ENCODE assay signal across 21 cellular contexts in the genomic region with DNA sequence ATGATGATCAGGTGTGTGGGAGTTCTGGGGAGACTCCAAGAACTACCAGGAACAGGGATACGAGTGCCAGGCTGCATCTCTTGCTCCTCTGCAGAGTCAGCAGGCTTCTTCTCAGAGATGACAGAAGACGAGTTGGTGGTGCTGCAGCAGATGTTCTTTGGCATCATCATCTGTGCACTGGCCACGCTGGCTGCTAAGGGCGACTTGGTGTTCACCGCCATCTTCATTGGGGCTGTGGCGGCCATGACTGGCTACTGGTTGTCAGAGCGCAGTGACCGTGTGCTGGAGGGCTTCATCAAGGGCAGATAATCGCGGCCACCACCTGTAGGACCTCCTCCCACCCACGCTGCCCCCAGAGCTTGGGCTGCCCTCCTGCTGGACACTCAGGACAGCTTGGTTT. TPM values are rescaled to one million over a fixed set of nuclear protein-coding genes. Genes with fewer than 3 reads are reported as not detected.
DNase-seq lines count a peak whose midpoint lies in the region; ATAC-seq and TF ChIP-seq lines count a peak whose summit lies in the region.
"Had no signal": no experiment of that assay in that cellular context is flagged by ENCODE, and none has a peak within 500 bp of the region (broad histone marks: within the 10 kb centered on the region; RNA-seq: fewer than 3 reads in every experiment).

No MANE protein-coding gene starts in this region.

- H3K4me1 ChIP-seq in upper lobe of right lung = peaks cover 5% of the 10 kb centered on the region

- no peak overlapping the region for H3K27ac ChIP-seq in upper lobe of right lung
- H3K27ac ChIP-seq: GM23248 had no signal

- no peaks in the 10 kb centered on the region for H3K9me3 Mint-ChIP-seq in activated naive CD4-positive, alpha-beta T cell treated with anti-CD3 and anti-CD28 coated beads for 36 hours
- H3K9me3 Mint-ChIP-seq in naive thymus-derived CD8-positive, alpha-beta T cell = no peaks in the 10 kb centered on the region
- H3K9me3 Mint-ChIP-seq in CD14-positive monocyte = peaks cover 0 to 3% (median 0%) of the 10 kb centered on the region in 7 donors
- H3K9me3 Mint-ChIP-seq: activated CD8-positive, alpha-beta T cell treated with anti-CD3 and anti-CD28 coated beads for 36 hours; activated naive CD8-positive, alpha-beta T cell treated with anti-CD3 and anti-CD28 coated beads for 36 hours; activated T-helper 2 cell treated with anti-CD3 and anti-CD28 coated beads, Interferon-gamma antibody, Interleukin-2, Interleukin-4, amounts not matched to agents 10 μg/mL and 5 μg/mL and 100 μg/mL, durations not matched to agents 14 hours and 24 hours and 36 hours; CD4-positive, CD25-positive, alpha-beta regulatory T cell; HFFc6; stimulated activated memory B cell treated with anti-CD40 and anti-IgM and Interleukin-4, amounts not matched to agents 10 μg/mL and 1 μg/mL and 100 μg/mL, for 72 hours had no signal

- TF ChIP-seq CTCF in upper lobe of right lung (IDR thresholded peaks at IDR 0.05) (no peak), CD14-positive monocyte (IDR thresholded peaks at IDR 0.05) (no peak)

- CTCF ChIA-PET in activated naive CD4-positive, alpha-beta T cell treated with anti-CD3 and anti-CD28 coated beads for 36 hours (lab: Charles Lee) = interaction anchor here (2.0 kb wide), 1 partner anchor 9 kb away, joined by 9 read pairs; no protein-coding TSS in a partner anchor

- H3K27ac Mint-ChIP-seq in activated naive CD4-positive, alpha-beta T cell treated with anti-CD3 and anti-CD28 coated beads for 36 hours = peak overlapping the region; percentile 30
- H3K27ac Mint-ChIP-seq in naive thymus-derived CD8-positive, alpha-beta T cell = peak overlapping the region in 6 of 10 donors; percentile 29 to 70 (median 47)
- peak overlapping the region in 2 of 7 donors; percentile 61 to 70 for H3K27ac Mint-ChIP-seq in CD14-positive monocyte
- H3K27ac Mint-ChIP-seq: activated naive CD8-positive, alpha-beta T cell treated with anti-CD3 and anti-CD28 coated beads for 36 hours; activated T-helper 2 cell treated with anti-CD3 and anti-CD28 coated beads, Interferon-gamma antibody, Interleukin-2, Interleukin-4, amounts not matched to agents 10 μg/mL and 5 μg/mL and 100 μg/mL, durations not matched to agents 14 hours and 24 hours and 36 hours; HFFc6; stimulated activated memory B cell treated with anti-CD40 and anti-IgM and Interleukin-4, amounts not matched to agents 10 μg/mL and 1 μg/mL and 100 μg/mL, for 72 hours had no signal

- no peak for DNase-seq in activated naive CD4-positive, alpha-beta T cell treated with anti-CD3 and anti-CD28 coated beads for 36 hours
- DNase-seq in activated naive CD4-positive, alpha-beta T cell treated with Interleukin-2 at 50 U/mL for 16 hours = no peak
- DNase-seq in naive thymus-derived CD8-positive, alpha-beta T cell = peak in 1 of 10 donors; percentile 53
- DNase-seq in upper lobe of right lung (peak; percentile 51), CD14-positive monocyte (ENCODE audit: low spot score) (no peak)
- DNase-seq: activated CD4-positive, alpha-beta T cell treated with anti-CD3 and anti-CD28 coated beads for 1 hour; activated CD8-positive, alpha-beta memory T cell treated with anti-CD3 and anti-CD28 coated beads, Interleukin-2, amount 50 U/mL, for 48 hours; activated CD8-positive, alpha-beta T cell treated with anti-CD3 and anti-CD28 coated beads for 36 hours; activated naive CD8-positive, alpha-beta T cell treated with anti-CD3 and anti-CD28 coated beads for 36 hours; CD4-positive, CD25-positive, alpha-beta regulatory T cell; DND-41; GF-D8; GM23248; HFFc6; NCI-H146; NCI-H2107; SHP77 treated with DMSO at 0.1 percent for 48 hours had no signal

- no peaks in the 10 kb centered on the region for H3K9me3 ChIP-seq in upper lobe of right lung
- H3K9me3 ChIP-seq: breast epithelium had no signal

- H3K4me1 Mint-ChIP-seq in activated naive CD4-positive, alpha-beta T cell treated with anti-CD3 and anti-CD28 coated beads for 36 hours (ENCODE audit: low read depth) = peaks cover 3% of the 10 kb centered on the region
- H3K4me1 Mint-ChIP-seq in naive thymus-derived CD8-positive, alpha-beta T cell = peaks cover 0 to 9% (median 4%) of the 10 kb centered on the region in 4 donors
- H3K4me1 Mint-ChIP-seq in CD14-positive monocyte = peaks cover 6% of the 10 kb centered on the region
- H3K4me1 Mint-ChIP-seq: activated naive CD8-positive, alpha-beta T cell treated with anti-CD3 and anti-CD28 coated beads for 36 hours had no signal

- peaks cover 13% of the 10 kb centered on the region for H3K36me3 ChIP-seq in upper lobe of right lung
- H3K36me3 ChIP-seq: breast epithelium had no signal

- POLR2A ChIA-PET in naive thymus-derived CD8-positive, alpha-beta T cell (lab: Charles Lee) = interaction anchor here (4.0 kb wide), 1 partner anchor 11 kb away, joined by 33 read pairs; the partner anchor contains the start of gene CRELD1

- no peaks in the 10 kb centered on the region for H3K27me3 Mint-ChIP-seq in activated naive CD4-positive, alpha-beta T cell treated with anti-CD3 and anti-CD28 coated beads for 36 hours (ENCODE audit: low read depth)
- H3K27me3 Mint-ChIP-seq in naive thymus-derived CD8-positive, alpha-beta T cell = no peaks in the 10 kb centered on the region
- peaks cover 2 to 6% (median 4%) of the 10 kb centered on the region in 3 donors for H3K27me3 Mint-ChIP-seq in CD14-positive monocyte (ENCODE audit: low read depth in 3 of 3)
- H3K27me3 Mint-ChIP-seq: activated CD8-positive, alpha-beta T cell treated with anti-CD3 and anti-CD28 coated beads for 36 hours; activated naive CD8-positive, alpha-beta T cell treated with anti-CD3 and anti-CD28 coated beads for 36 hours; stimulated activated memory B cell treated with anti-CD40 and anti-IgM and Interleukin-4, amounts not matched to agents 10 μg/mL and 1 μg/mL and 100 μg/mL, for 72 hours had no signal

- H3K36me3 Mint-ChIP-seq in activated naive CD4-positive, alpha-beta T cell treated with anti-CD3 and anti-CD28 coated beads for 36 hours (ENCODE audit: low read depth) = peaks cover 6% of the 10 kb centered on the region
- peaks cover 0 to 10% (median 2%) of the 10 kb centered on the region in 3 donors for H3K36me3 Mint-ChIP-seq in naive thymus-derived CD8-positive, alpha-beta T cell
- H3K36me3 Mint-ChIP-seq in CD14-positive monocyte = peaks cover 13 to 27% of the 10 kb centered on the region in 2 donors

- no peak overlapping the region for H3K4me3 Mint-ChIP-seq in activated naive CD4-positive, alpha-beta T cell treated with anti-CD3 and anti-CD28 coated beads for 36 hours
- H3K4me3 Mint-ChIP-seq in naive thymus-derived CD8-positive, alpha-beta T cell = no peak overlapping the region
- no peak overlapping the region for H3K4me3 Mint-ChIP-seq in CD14-positive monocyte
- H3K4me3 Mint-ChIP-seq: activated CD8-positive, alpha-beta T cell treated with anti-CD3 and anti-CD28 coated beads for 36 hours; activated naive CD8-positive, alpha-beta T cell treated with anti-CD3 and anti-CD28 coated beads for 36 hours; stimulated activated memory B cell treated with anti-CD40 and anti-IgM and Interleukin-4, amounts not matched to agents 10 μg/mL and 1 μg/mL and 100 μg/mL, for 72 hours had no signal

- no peaks in the 10 kb centered on the region for H3K27me3 ChIP-seq in upper lobe of right lung
- H3K27me3 ChIP-seq: breast epithelium had no signal

- intact Hi-C loops in activated naive CD4-positive, alpha-beta T cell treated with anti-CD3 and anti-CD28 coated beads for 36 hours (cut with micrococcal nuclease) = no loop called here
- intact Hi-C loops in upper lobe of right lung (cut with DNase I) = no loop called here
- intact Hi-C loops in CD14-positive monocyte (cut with micrococcal nuclease) = no loop called here

- no peak overlapping the region for H3K4me3 ChIP-seq in upper lobe of right lung
- H3K4me3 ChIP-seq: breast epithelium, GM23248 had no signal

- ATAC-seq in naive thymus-derived CD8-positive, alpha-beta T cell = no peak
- ATAC-seq in upper lobe of right lung (no peak), HG02678 (IDR thresholded peaks at IDR 0.05; ENCODE audit: unreplicated experiment) (no peak)
- ATAC-seq: activated CD8-positive, alpha-beta T cell treated with anti-CD3 and anti-CD28 coated beads for 36 hours; stimulated activated memory B cell treated with anti-CD40 and anti-IgM and Interleukin-4, amounts not matched to agents 10 μg/mL and 1 μg/mL and 100 μg/mL, for 72 hours had no signal

RNA-seq across cellular contexts. Expression of gene PRRT3, which starts 7.9 kb away (rescaled TPM):
- total RNA-seq in activated naive CD4-positive, alpha-beta T cell treated with anti-CD3 and anti-CD28 coated beads for 36 hours = 1 to 10 TPM; 5.8 to 6.7 TPM
- total RNA-seq in naive thymus-derived CD8-positive, alpha-beta T cell = 1 to 10 TPM; 5.5 to 6.3 TPM
- polyA plus RNA-seq in naive thymus-derived CD8-positive, alpha-beta T cell = 1 to 10 TPM; 2.2 to 4.4 (median 3.1) TPM
- total RNA-seq in upper lobe of right lung = 1.4 TPM
- polyA plus RNA-seq in CD14-positive monocyte = under 1 TPM; 0.11 to 0.31 TPM

RNA-seq across cellular contexts. Expression of gene CRELD1, which starts 10.6 kb away (rescaled TPM):
- total RNA-seq in activated naive CD4-positive, alpha-beta T cell treated with anti-CD3 and anti-CD28 coated beads for 36 hours = 10 to 100 TPM; 15.7 to 19.9 TPM
- total RNA-seq in naive thymus-derived CD8-positive, alpha-beta T cell = 10 to 100 TPM; 53.4 to 58.3 TPM
- 10 to 100 TPM; 25.5 to 33.3 (median 29.2) TPM for polyA plus RNA-seq in naive thymus-derived CD8-positive, alpha-beta T cell
- 51.4 TPM for total RNA-seq in upper lobe of right lung
- 10 to 100 TPM; 16.1 to 19.2 TPM for polyA plus RNA-seq in CD14-positive monocyte

RNA-seq across cellular contexts. Expression of gene IL17RC, which starts 27.4 kb away (rescaled TPM):
- under 1 TPM; 0.21 to 0.44 TPM for total RNA-seq in activated naive CD4-positive, alpha-beta T cell treated with anti-CD3 and anti-CD28 coated beads for 36 hours
- under 1 TPM; 0.39 to 0.66 TPM for total RNA-seq in naive thymus-derived CD8-positive, alpha-beta T cell
- polyA plus RNA-seq in naive thymus-derived CD8-positive, alpha-beta T cell = 10 to 100 TPM in 1 of 3 donors, 1 to 10 TPM in 2; 9.5 to 10.0 (median 9.8) TPM
- total RNA-seq in upper lobe of right lung = 26.9 TPM
- 1 to 10 TPM; 8.3 to 9.3 TPM for polyA plus RNA-seq in CD14-positive monocyte

RNA-seq across cellular contexts. Expression of gene IL17RE, which starts 41.6 kb away (rescaled TPM):
- under 1 TPM; 0.24 to 0.25 TPM for total RNA-seq in activated naive CD4-positive, alpha-beta T cell treated with anti-CD3 and anti-CD28 coated beads for 36 hours
- 1 to 10 TPM in 1 of 2 experiments, under 1 TPM in 1; 0.88 to 1.3 TPM for total RNA-seq in naive thymus-derived CD8-positive, alpha-beta T cell
- polyA plus RNA-seq in naive thymus-derived CD8-positive, alpha-beta T cell = under 1 TPM in 2 of 3 donors, not detected in 1; 0.16 to 0.64 TPM
- 22.6 TPM for total RNA-seq in upper lobe of right lung
- not detected for polyA plus RNA-seq in CD14-positive monocyte

RNA-seq across cellular contexts. Expression of gene EMC3, which starts 42.4 kb away (rescaled TPM):
- 10 to 100 TPM; 28.4 to 32.0 TPM for total RNA-seq in activated naive CD4-positive, alpha-beta T cell treated with anti-CD3 and anti-CD28 coated beads for 36 hours
- total RNA-seq in naive thymus-derived CD8-positive, alpha-beta T cell = 10 to 100 TPM; 31.3 to 35.6 TPM
- 10 to 100 TPM; 52.6 to 61.5 (median 55.4) TPM for polyA plus RNA-seq in naive thymus-derived CD8-positive, alpha-beta T cell
- total RNA-seq in upper lobe of right lung = 79.4 TPM
- 100 to 1,000 TPM; 105 to 111 TPM for polyA plus RNA-seq in CD14-positive monocyte

Comparison
In these comparisons a context has a peak if more than half of its experiments do, and no peak if none do; other contexts are left out.
1. RNA of gene IL17RC, which starts 27.4 kb away (total RNA-seq): 26.9 TPM in upper lobe of right lung (single experiment); 0.39 to 0.66 TPM in naive thymus-derived CD8-positive, alpha-beta T cell and 0.21 to 0.44 TPM in activated naive CD4-positive, alpha-beta T cell treated with anti-CD3 and anti-CD28 coated beads for 36 hours; every median in the first group is over 10 times any median in the second.